Comparison of ENCODE assay signal across 8 cellular contexts in genomic region chr2:229715895-229716507, GRCh38. TPM values are rescaled to one million over a fixed set of nuclear protein-coding genes. Genes with fewer than 3 reads are reported as not detected.
DNase-seq lines count a peak whose midpoint lies in the region; ATAC-seq and TF ChIP-seq lines count a peak whose summit lies in the region.

No MANE protein-coding gene starts in this region.

- H3K36me3 Mint-ChIP-seq in natural killer cell treated with Interleukin-12 subunit alpha and Interleukin-12 subunit beta and Interleukin-15 and Interleukin-18, amount 100 ng/mL, for 72 hours, result no peaks in the 10 kb centered on the region
- no peaks in the 10 kb centered on the region for H3K36me3 Mint-ChIP-seq in stimulated activated memory B cell treated with anti-CD40 and anti-IgM and Interleukin-4, amounts not matched to agents 10 μg/mL and 1 μg/mL and 100 μg/mL, for 72 hours

- no peak overlapping the region for H3K4me3 ChIP-seq in KMS-11 (IDR thresholded peaks at IDR 0.05; ENCODE audit: insufficient read depth, low read depth, low read length)
- no peak overlapping the region for H3K4me3 ChIP-seq in PC-3 (ENCODE audit: low read length)

- POLR2A ChIA-PET in PC-3 (lab: Charles Lee; ENCODE audit: unreplicated experiment), result no interaction called here

- DNase-seq in DMS153 (lab: John Stamatoyannopoulos, UW) (peak; percentile 52), PC-3 (peak; percentile 76), caudate nucleus (lab: John Stamatoyannopoulos, UW) (peak in 39 of 61 donors; percentile 2 to 71 (median 22)), HuH-7.5 (ENCODE audit: low spot score) (no peak)
- no peak for DNase-seq in natural killer cell treated with Interleukin-12 subunit alpha and Interleukin-12 subunit beta and Interleukin-15 and Interleukin-18, amount 100 ng/mL, for 72 hours (ENCODE audit: low spot score)

- no peaks in the 10 kb centered on the region for H3K9me3 Mint-ChIP-seq in natural killer cell treated with Interleukin-12 subunit alpha and Interleukin-12 subunit beta and Interleukin-15 and Interleukin-18, amount 100 ng/mL, for 72 hours
- H3K9me3 Mint-ChIP-seq in stimulated activated memory B cell treated with anti-CD40 and anti-IgM and Interleukin-4, amounts not matched to agents 10 μg/mL and 1 μg/mL and 100 μg/mL, for 72 hours, result no peaks in the 10 kb centered on the region

- H3K27ac Mint-ChIP-seq in natural killer cell treated with Interleukin-12 subunit alpha and Interleukin-12 subunit beta and Interleukin-15 and Interleukin-18, amount 100 ng/mL, for 72 hours, result no peak overlapping the region
- H3K27ac Mint-ChIP-seq in stimulated activated memory B cell treated with anti-CD40 and anti-IgM and Interleukin-4, amounts not matched to agents 10 μg/mL and 1 μg/mL and 100 μg/mL, for 72 hours, result no peak overlapping the region

- H3K9ac ChIP-seq in KMS-11 (no peak overlapping the region), PC-3 (ENCODE audit: low read length) (no peak overlapping the region)

- peak overlapping the region; percentile 15 for H3K4me3 Mint-ChIP-seq in natural killer cell treated with Interleukin-12 subunit alpha and Interleukin-12 subunit beta and Interleukin-15 and Interleukin-18, amount 100 ng/mL, for 72 hours
- no peak overlapping the region for H3K4me3 Mint-ChIP-seq in stimulated activated memory B cell treated with anti-CD40 and anti-IgM and Interleukin-4, amounts not matched to agents 10 μg/mL and 1 μg/mL and 100 μg/mL, for 72 hours

- CTCF ChIA-PET in PC-3 (lab: Charles Lee), result no interaction called here

- H3F3A ChIP-seq in PC-3 (ENCODE audit: low read length, unreplicated experiment), result no peaks in the 10 kb centered on the region

- peaks cover 0 to 5% of the 10 kb centered on the region in 2 donors for H3K4me1 Mint-ChIP-seq in natural killer cell treated with Interleukin-12 subunit alpha and Interleukin-12 subunit beta and Interleukin-15 and Interleukin-18, amount 100 ng/mL, for 72 hours (ENCODE audit: low read depth in 2 of 2)
- peaks cover 12% of the 10 kb centered on the region for H3K4me1 Mint-ChIP-seq in stimulated activated memory B cell treated with anti-CD40 and anti-IgM and Interleukin-4, amounts not matched to agents 10 μg/mL and 1 μg/mL and 100 μg/mL, for 72 hours

- H3K27ac ChIP-seq in KMS-11, result no peak overlapping the region
- H3K27ac ChIP-seq in PC-3 (ENCODE audit: low read length), result no peak overlapping the region
- no peak overlapping the region for H3K27ac ChIP-seq in caudate nucleus (ENCODE audit: low read depth, low read length)

- H2AFZ ChIP-seq in KMS-11 (ENCODE audit: low read depth) (no peak overlapping the region), PC-3 (ENCODE audit: low read length) (no peak overlapping the region)

- peak; percentile 18; the same call in 1 of the 2 replicates for ATAC-seq in PC-3
- ATAC-seq in natural killer cell treated with Interleukin-12 subunit alpha and Interleukin-12 subunit beta and Interleukin-15 and Interleukin-18, amount 100 ng/mL, for 72 hours, result no peak
- no peak for ATAC-seq in stimulated activated memory B cell treated with anti-CD40 and anti-IgM and Interleukin-4, amounts not matched to agents 10 μg/mL and 1 μg/mL and 100 μg/mL, for 72 hours
- no peak for ATAC-seq in GM19452 (IDR thresholded peaks at IDR 0.05; ENCODE audit: unreplicated experiment)

- no peaks in the 10 kb centered on the region for H3K9me2 ChIP-seq in PC-3 (replicated peaks; ENCODE audit: low read length)

- no peaks in the 10 kb centered on the region for H3K79me2 ChIP-seq in KMS-11 (ENCODE audit: insufficient read depth, low read depth)
- H3K79me2 ChIP-seq in PC-3 (ENCODE audit: low read length), result no peaks in the 10 kb centered on the region

- BruUV-seq in PC-3 (replicated peaks; lab: Mats Ljungman, UMichigan), result no TSS peak

- H3K4me1 ChIP-seq in KMS-11 (ENCODE audit: low read depth, poor library complexity, severe bottlenecking), result no peaks in the 10 kb centered on the region
- H3K4me1 ChIP-seq in PC-3 (ENCODE audit: insufficient read depth, low read length), result peaks cover 6% of the 10 kb centered on the region; the same call in 1 of the 2 replicates

- H4K20me1 ChIP-seq in KMS-11 (ENCODE audit: insufficient read depth), result no peaks in the 10 kb centered on the region
- no peaks in the 10 kb centered on the region for H4K20me1 ChIP-seq in PC-3 (ENCODE audit: low read length)

- no peaks in the 10 kb centered on the region for H3K9me3 ChIP-seq in PC-3 (ENCODE audit: low read length)

- H3K27me3 ChIP-seq in KMS-11 (ENCODE audit: insufficient read depth, low read depth) (no peaks in the 10 kb centered on the region), PC-3 (ENCODE audit: low read length) (peaks cover 28% of the 10 kb centered on the region)

- peak; percentile 65 for TF ChIP-seq CTCF in KMS-11 (conservative IDR thresholded peaks at IDR 0.05; ENCODE audit: low read depth, low read length)
- TF ChIP-seq CTCF in PC-3 (conservative IDR thresholded peaks at IDR 0.05; ENCODE audit: low read depth, low read length), result peak; percentile 87

- peaks cover 41 to 60% of the 10 kb centered on the region in 2 donors for H3K27me3 Mint-ChIP-seq in natural killer cell treated with Interleukin-12 subunit alpha and Interleukin-12 subunit beta and Interleukin-15 and Interleukin-18, amount 100 ng/mL, for 72 hours
- H3K27me3 Mint-ChIP-seq in stimulated activated memory B cell treated with anti-CD40 and anti-IgM and Interleukin-4, amounts not matched to agents 10 μg/mL and 1 μg/mL and 100 μg/mL, for 72 hours, result peaks cover 76% of the 10 kb centered on the region

- H3K4me2 ChIP-seq in KMS-11 (no peak overlapping the region), PC-3 (ENCODE audit: low read length) (no peak overlapping the region)

- H3K36me3 ChIP-seq in KMS-11 (ENCODE audit: insufficient read depth), result no peaks in the 10 kb centered on the region
- no peaks in the 10 kb centered on the region for H3K36me3 ChIP-seq in PC-3 (ENCODE audit: low read depth, low read length)

- intact Hi-C loops in PC-3 (cut with micrococcal nuclease), result loop anchor here (1.0 to 10.0 kb wide), 6 partner anchors 74 to 1821 kb away; no protein-coding TSS in a partner anchor

RNA-seq across cellular contexts. Expression of gene DNER, which starts 1.6 kb away (rescaled TPM):
- 1.1 and 4.0 TPM in 2 replicates for total RNA-seq in PC-3 (2014; rRNA removed)
- under 1 TPM in 1 of 2 donors, not detected in 1; 0.14 TPM for total RNA-seq in natural killer cell treated with Interleukin-12 subunit alpha and Interleukin-12 subunit beta and Interleukin-15 and Interleukin-18, amount 100 ng/mL, for 72 hours

Comparison
In these comparisons a context has a peak if more than half of its experiments do, and no peak if none do; other contexts are left out.
1. DNase-seq: peak in DMS153 (single experiment), PC-3 (single experiment) and caudate nucleus (39 of 61); none in natural killer cell treated with Interleukin-12 subunit alpha and Interleukin-12 subunit beta and Interleukin-15 and Interleukin-18, amount 100 ng/mL, for 72 hours (single experiment) and HuH-7.5 (single experiment).